24 cellular contexts compared by ENCODE assay signal in the genomic region with DNA sequence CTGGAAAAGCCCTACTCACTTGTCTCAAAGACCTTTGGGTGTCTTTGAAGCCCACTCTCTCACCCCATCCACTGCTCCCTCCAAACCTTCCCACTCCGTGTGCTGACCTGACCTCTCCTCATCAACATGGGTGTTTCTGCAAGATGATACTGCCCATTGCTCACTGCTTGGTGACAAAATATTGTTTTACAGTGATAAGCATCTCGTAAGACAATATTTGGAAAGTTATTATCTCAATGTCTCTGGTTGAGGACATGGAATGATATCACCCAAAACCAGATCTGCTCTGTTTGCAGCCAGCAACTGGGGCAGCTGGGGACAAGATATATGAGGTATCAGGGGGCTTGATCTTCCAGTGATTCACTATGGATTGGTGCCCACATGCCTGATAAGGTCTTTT.
DNase-seq lines count a peak whose midpoint lies in the region; ATAC-seq, FAIRE-seq and TF ChIP-seq lines count a peak whose summit lies in the region.
"Had no signal": no experiment of that assay in that cellular context is flagged by ENCODE, and none has a peak within 500 bp of the region (broad histone marks: within the 10 kb centered on the region; RNA-seq: fewer than 3 reads in every experiment).

No MANE protein-coding gene starts in this region.

- no peak; the same call in 2 of the 3 replicates for ATAC-seq in HepG2
- no peak for ATAC-seq in GM19351 (IDR thresholded peaks at IDR 0.05; ENCODE audit: unreplicated experiment)
- ATAC-seq: A549, GM23338 had no signal

- no peaks in the 10 kb centered on the region for H4K20me1 ChIP-seq in HepG2 (ENCODE audit: insufficient read depth, low read length)
- H4K20me1 ChIP-seq: BLaER1 treated with 17β-estradiol and CSF1 and Interleukin-3, amounts not matched to agents 10 nM and 100 nM had no signal

- peak; percentile 3 for DNase-seq in activated effector memory CD4-positive, alpha-beta T cell treated with anti-CD3 and anti-CD28 coated beads, Interleukin-2, amount 50 U/mL, for 16 hours
- no peak for DNase-seq in activated effector memory CD4-positive, alpha-beta T cell treated with Interleukin-2 at 50 U/mL for 16 hours
- DNase-seq in NCI-H146 treated with DMSO at 0.1 percent for 48 hours (lab: John Stamatoyannopoulos, UW; ENCODE audit: unreplicated experiment) (peak; percentile 29), HepG2 (ENCODE audit: low spot score) (no peak), DMS153 treated with DMSO at 0.1 percent for 48 hours (lab: John Stamatoyannopoulos, UW; ENCODE audit: unreplicated experiment) (no peak), HCEC 1CT (no peak)
- DNase-seq: 8988T; ACHN; AML-193; BE2C; CD4-positive, alpha-beta T cell; CD8-positive, alpha-beta memory T cell; DMS 273 treated with DMSO at 0.1 percent for 48 hours; DMS53; DMS79 treated with DMSO at 0.1 percent for 48 hours; H9 had no signal

- no peak for FAIRE-seq in HepG2 (lab: Jason Lieb, UNC)
- FAIRE-seq: A549, D721Med, G401.6, GM12892 had no signal

- H3K27me3 ChIP-seq in HepG2 (ENCODE audit: control insufficient read depth in 1 of 2, insufficient read depth in 2 of 2, low read length in 2 of 2), result no peaks in the 10 kb centered on the region; a peak in 2 of 5 replicates
- H3K27me3 ChIP-seq in parathyroid adenoma (ENCODE audit: control insufficient read depth, insufficient read depth, low read length), result no peaks in the 10 kb centered on the region
- H3K27me3 ChIP-seq: BE2C; BLaER1 treated with 17β-estradiol and CSF1 and Interleukin-3, amounts not matched to agents 10 nM and 100 nM had no signal

- in situ Hi-C loops in HepG2 (cut with HindIII; ENCODE audit: extremely low pct_ligation_motif_present, low pct_unique_long_range_greater_than_20kb), result no loop called here

- WGBS in HepG2 (ENCODE audit: low lambda C conversion rate), result 10% methylated on average over 2 of the region's 2 CpGs

- no peaks in the 10 kb centered on the region for H3K9me3 ChIP-seq in HepG2 (ENCODE audit: low read length)
- H3K9me3 ChIP-seq in parathyroid adenoma (ENCODE audit: control insufficient read depth, low read length), result no peaks in the 10 kb centered on the region
- H3K9me3 ChIP-seq: A549; BE2C; BLaER1 treated with 17β-estradiol and CSF1 and Interleukin-3, amounts not matched to agents 10 nM and 100 nM had no signal

- no peak overlapping the region for H3K4me2 ChIP-seq in HepG2 (ENCODE audit: low read depth, low read length)
- H3K4me2 ChIP-seq in parathyroid adenoma (ENCODE audit: low read length), result peak overlapping the region; percentile 45
- H3K4me2 ChIP-seq: A549, GM23338 had no signal

- H3K9ac ChIP-seq in HepG2 (ENCODE audit: insufficient read depth, low read depth, low read length), result no peak overlapping the region
- H3K9ac ChIP-seq in parathyroid adenoma, result no peak overlapping the region
- H3K9ac ChIP-seq: BLaER1 treated with 17β-estradiol and CSF1 and Interleukin-3, amounts not matched to agents 10 nM and 100 nM had no signal

- H3K4me3 ChIP-seq in HepG2 (replicated peaks in 1 of 3; ENCODE audit: insufficient read depth in 1 of 3, low read depth in 2 of 3, low read length in 3 of 3) (no peak overlapping the region), parathyroid adenoma (ENCODE audit: low read depth, low read length) (peak overlapping the region; percentile 25)
- H3K4me3 ChIP-seq: A549; BLaER1 treated with 17β-estradiol and CSF1 and Interleukin-3, amounts not matched to agents 10 nM and 100 nM; GM23338 had no signal

- TF ChIP-seq POLR2A in HepG2 (IDR thresholded peaks at IDR 0.05; ENCODE audit: insufficient read depth in 1 of 2, low read depth in 2 of 2, low read length in 2 of 2), result no peak

- TF ChIP-seq CTCF in HepG2 (CRISPR knock-in tag; IDR thresholded peaks at IDR 0.05), result no peak
- TF ChIP-seq CTCF in parathyroid adenoma (IDR thresholded peaks at IDR 0.05), result no peak

- BruUV-seq in HepG2 (replicated peaks; lab: Mats Ljungman, UMichigan), result no TSS peak

- H3K36me3 ChIP-seq in HepG2 (replicated peaks in 1 of 2; ENCODE audit: control insufficient read depth in 1 of 2, insufficient read depth in 2 of 2, low read length in 2 of 2), result no peaks in the 10 kb centered on the region
- H3K36me3 ChIP-seq in parathyroid adenoma (ENCODE audit: control insufficient read depth, insufficient read depth, low read length), result no peaks in the 10 kb centered on the region
- H3K36me3 ChIP-seq: BE2C; BLaER1 treated with 17β-estradiol and CSF1 and Interleukin-3, amounts not matched to agents 10 nM and 100 nM had no signal

- H3K27ac ChIP-seq in HepG2 (ENCODE audit: extremely low read length, insufficient read depth, low read length), result no peak overlapping the region
- peak overlapping the region; percentile 78 for H3K27ac ChIP-seq in parathyroid adenoma
- H3K27ac ChIP-seq: A549 had no signal

- no peaks in the 10 kb centered on the region for H3K79me2 ChIP-seq in HepG2 (ENCODE audit: insufficient read depth, low read length)
- no peaks in the 10 kb centered on the region for H3K79me2 ChIP-seq in parathyroid adenoma

- no peak for TF ChIP-seq RAD21 in HepG2 (CRISPR knock-in tag; IDR thresholded peaks at IDR 0.05)

- CTCF ChIA-PET in HepG2 (lab: Yijun Ruan, JAX; ENCODE audit: low intra/inter-chr PET ratio, low total read pairs), result no interaction called here

- intact Hi-C loops in HepG2 (cut with micrococcal nuclease; ENCODE audit: unreplicated experiment), result no loop called here

- H3K4me1 ChIP-seq in HepG2 (ENCODE audit: insufficient read depth, low read length), result no peaks in the 10 kb centered on the region
- peaks cover 45% of the 10 kb centered on the region for H3K4me1 ChIP-seq in parathyroid adenoma
- H3K4me1 ChIP-seq: A549, BE2C had no signal

- H2AFZ ChIP-seq in HepG2 (ENCODE audit: low read length) (no peak overlapping the region), parathyroid adenoma (no peak overlapping the region)
- H2AFZ ChIP-seq: GM23338 had no signal

- TF ChIP-seq EP300 in HepG2 (IDR thresholded peaks at IDR 0.05; ENCODE audit: low read depth in 2 of 2, low read length in 2 of 2) (no peak), HepG2 (CRISPR knock-in tag; IDR thresholded peaks at IDR 0.05; ENCODE audit: borderline replicate concordance) (no peak)

- POLR2A ChIA-PET in HepG2 (lab: Yijun Ruan, JAX), result no interaction called here

TF ChIP-seq in HepG2, 621 proteins besides CTCF, POLR2A, EP300 and RAD21 (continues in another document):
- peak; percentile 51; the same call in 1 of the 2 replicates for TF ChIP-seq HHEX (CRISPR knock-in tag; IDR thresholded peaks at IDR 0.05)
- no peak for TF ChIP-seq RFX1 (IDR thresholded peaks at IDR 0.05)
- TF ChIP-seq ZNF775 (CRISPR knock-in tag; IDR thresholded peaks at IDR 0.05; ENCODE audit: borderline replicate concordance), result no peak
- TF ChIP-seq THYN1 (CRISPR knock-in tag; IDR thresholded peaks at IDR 0.05; ENCODE audit: borderline replicate concordance, low read depth), result no peak
- no peak for TF ChIP-seq ZNF562 (CRISPR knock-in tag; IDR thresholded peaks at IDR 0.05; ENCODE audit: borderline replicate concordance)
- no peak for TF ChIP-seq PHB2 (IDR thresholded peaks at IDR 0.05; ENCODE audit: partially characterized antibody)
- no peak for TF ChIP-seq SNAI1 (CRISPR knock-in tag; IDR thresholded peaks at IDR 0.05; ENCODE audit: borderline replicate concordance)
- no peak for TF ChIP-seq NBN (conservative IDR thresholded peaks at IDR 0.05)
- no peak for TF ChIP-seq SOX6 (IDR thresholded peaks at IDR 0.05)
- 0 out of 2 replicates have a peak, but pooled peaks have one; percentile 12 for TF ChIP-seq SOX6 (CRISPR knock-in tag; IDR thresholded peaks at IDR 0.05)
- TF ChIP-seq SOX13 (IDR thresholded peaks at IDR 0.05), result no peak
- peak in 1 of 2 experiments; percentile 24; a peak in 1 of 4 replicates for TF ChIP-seq SOX13 (CRISPR knock-in tag; conservative IDR thresholded peaks at IDR 0.05 in 1 of 2, IDR thresholded peaks at IDR 0.05 in 1 of 2)
- no peak for TF ChIP-seq HNF4A (CRISPR knock-in tag; IDR thresholded peaks at IDR 0.05)
- TF ChIP-seq, protein P1, sequence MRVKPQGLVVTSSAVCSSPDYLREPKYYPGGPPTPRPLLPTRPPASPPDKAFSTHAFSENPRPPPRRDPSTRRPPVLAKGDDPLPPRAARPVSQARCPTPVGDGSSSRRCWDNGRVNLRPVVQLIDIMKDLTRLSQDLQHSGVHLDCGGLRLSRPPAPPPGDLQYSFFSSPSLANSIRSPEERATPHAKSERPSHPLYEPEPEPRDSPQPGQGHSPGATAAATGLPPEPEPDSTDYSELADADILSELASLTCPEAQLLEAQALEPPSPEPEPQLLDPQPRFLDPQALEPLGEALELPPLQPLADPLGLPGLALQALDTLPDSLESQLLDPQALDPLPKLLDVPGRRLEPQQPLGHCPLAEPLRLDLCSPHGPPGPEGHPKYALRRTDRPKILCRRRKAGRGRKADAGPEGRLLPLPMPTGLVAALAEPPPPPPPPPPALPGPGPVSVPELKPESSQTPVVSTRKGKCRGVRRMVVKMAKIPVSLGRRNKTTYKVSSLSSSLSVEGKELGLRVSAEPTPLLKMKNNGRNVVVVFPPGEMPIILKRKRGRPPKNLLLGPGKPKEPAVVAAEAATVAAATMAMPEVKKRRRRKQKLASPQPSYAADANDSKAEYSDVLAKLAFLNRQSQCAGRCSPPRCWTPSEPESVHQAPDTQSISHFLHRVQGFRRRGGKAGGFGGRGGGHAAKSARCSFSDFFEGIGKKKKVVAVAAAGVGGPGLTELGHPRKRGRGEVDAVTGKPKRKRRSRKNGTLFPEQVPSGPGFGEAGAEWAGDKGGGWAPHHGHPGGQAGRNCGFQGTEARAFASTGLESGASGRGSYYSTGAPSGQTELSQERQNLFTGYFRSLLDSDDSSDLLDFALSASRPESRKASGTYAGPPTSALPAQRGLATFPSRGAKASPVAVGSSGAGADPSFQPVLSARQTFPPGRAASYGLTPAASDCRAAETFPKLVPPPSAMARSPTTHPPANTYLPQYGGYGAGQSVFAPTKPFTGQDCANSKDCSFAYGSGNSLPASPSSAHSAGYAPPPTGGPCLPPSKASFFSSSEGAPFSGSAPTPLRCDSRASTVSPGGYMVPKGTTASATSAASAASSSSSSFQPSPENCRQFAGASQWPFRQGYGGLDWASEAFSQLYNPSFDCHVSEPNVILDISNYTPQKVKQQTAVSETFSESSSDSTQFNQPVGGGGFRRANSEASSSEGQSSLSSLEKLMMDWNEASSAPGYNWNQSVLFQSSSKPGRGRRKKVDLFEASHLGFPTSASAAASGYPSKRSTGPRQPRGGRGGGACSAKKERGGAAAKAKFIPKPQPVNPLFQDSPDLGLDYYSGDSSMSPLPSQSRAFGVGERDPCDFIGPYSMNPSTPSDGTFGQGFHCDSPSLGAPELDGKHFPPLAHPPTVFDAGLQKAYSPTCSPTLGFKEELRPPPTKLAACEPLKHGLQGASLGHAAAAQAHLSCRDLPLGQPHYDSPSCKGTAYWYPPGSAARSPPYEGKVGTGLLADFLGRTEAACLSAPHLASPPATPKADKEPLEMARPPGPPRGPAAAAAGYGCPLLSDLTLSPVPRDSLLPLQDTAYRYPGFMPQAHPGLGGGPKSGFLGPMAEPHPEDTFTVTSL (CRISPR knock-in tag; IDR thresholded peaks at IDR 0.05; ENCODE audit: borderline replicate concordance), result no peak
- TF ChIP-seq ELF3 (CRISPR knock-in tag; IDR thresholded peaks at IDR 0.05), result no peak

Comparison
In these comparisons a context has a peak if more than half of its experiments do, and no peak if none do; other contexts are left out.
1. DNase-seq: peak in activated effector memory CD4-positive, alpha-beta T cell treated with anti-CD3 and anti-CD28 coated beads, Interleukin-2, amount 50 U/mL, for 16 hours (single experiment) and NCI-H146 treated with DMSO at 0.1 percent for 48 hours (single experiment); none in activated effector memory CD4-positive, alpha-beta T cell treated with Interleukin-2 at 50 U/mL for 16 hours (single experiment), HepG2 (single experiment), DMS153 treated with DMSO at 0.1 percent for 48 hours (single experiment) and HCEC 1CT (single experiment).